Comparison of ENCODE assay signal across 16 cellular contexts in genomic region chr10:61761825-61762217, GRCh38.
DNase-seq lines count a peak whose midpoint lies in the region; ATAC-seq, FAIRE-seq and TF ChIP-seq lines count a peak whose summit lies in the region.
"Had no signal": no experiment of that assay in that cellular context is flagged by ENCODE, and none has a peak within 500 bp of the region (broad histone marks: within the 10 kb centered on the region; RNA-seq: fewer than 3 reads in every experiment).

No MANE protein-coding gene starts in this region.

- dilution Hi-C loops in IMR-90 (cut with HindIII; ENCODE audit: low sequenced_read_pairs, unreplicated experiment): no loop called here

- peak overlapping the region; percentile 85 for H2BK20ac ChIP-seq in IMR-90 (ENCODE audit: low read depth, low read length)

- H3K4me1 ChIP-seq in IMR-90 (ENCODE audit: control insufficient read depth, insufficient read depth, low read length) (peaks cover 11% of the 10 kb centered on the region), colonic mucosa (no peaks in the 10 kb centered on the region)

- H3K27me3 ChIP-seq in IMR-90 (ENCODE audit: control insufficient read depth, insufficient read depth, low read length) (no peaks in the 10 kb centered on the region), colonic mucosa (no peaks in the 10 kb centered on the region)
- H3K27me3 ChIP-seq: SJCRH30 had no signal

- H3K9ac ChIP-seq in IMR-90 (ENCODE audit: low read depth, low read length): no peak overlapping the region
- H3K9ac ChIP-seq in colonic mucosa (ENCODE audit: low read depth in 2 of 2, low read length in 2 of 2): no peak overlapping the region
- H3K9ac ChIP-seq: GM23248 had no signal

- H3K14ac ChIP-seq in IMR-90 (replicated peaks; ENCODE audit: low read depth, low read length): 0 out of 2 replicates have a peak overlapping the region, but pooled peaks have one; percentile 43

- H3K23ac ChIP-seq in IMR-90 (ENCODE audit: low read depth, low read length): no peak overlapping the region

- H4K5ac ChIP-seq in IMR-90 (ENCODE audit: low read depth, low read length): peak overlapping the region; percentile 64; the same call in 1 of the 2 replicates

- peak overlapping the region; percentile 79 for H2BK120ac ChIP-seq in IMR-90 (ENCODE audit: low read depth, low read length)

- H2AFZ ChIP-seq in IMR-90 (replicated peaks; ENCODE audit: low read length, poor library complexity): no peak overlapping the region

- in situ Hi-C loops in IMR-90 (cut with MboI; ENCODE audit: low sequenced_read_pairs): no loop called here

- peak overlapping the region; percentile 17; the same call in 2 of the 3 replicates for H2BK15ac ChIP-seq in IMR-90 (ENCODE audit: low read depth, low read length)

- H3K27ac ChIP-seq in IMR-90 (ENCODE audit: insufficient read depth, low read length) (peak overlapping the region; percentile 28; the same call in 1 of the 2 replicates), colonic mucosa (peak overlapping the region; percentile 60)
- H3K27ac ChIP-seq: SJCRH30 had no signal

- no peaks in the 10 kb centered on the region for H3K9me3 ChIP-seq in IMR-90 (ENCODE audit: control insufficient read depth, insufficient read depth, low read length)
- H3K9me3 ChIP-seq in colonic mucosa: no peaks in the 10 kb centered on the region
- H3K9me3 ChIP-seq: SJCRH30 had no signal

- no TSS peak for BruUV-seq in IMR-90 (replicated peaks; lab: Mats Ljungman, UMichigan)

- H4K20me1 ChIP-seq in IMR-90 (ENCODE audit: insufficient read depth, low read length): no peaks in the 10 kb centered on the region

- CTCF ChIA-PET in IMR-90 (lab: Yijun Ruan, JAX): interaction anchor here (0.5 to 1.5 kb wide), 2 partner anchors 11 to 478 kb away, joined by 7 to 10 read pairs; no protein-coding TSS in a partner anchor

- peaks cover 7% of the 10 kb centered on the region; the same call in 1 of the 2 replicates for H3K9me1 ChIP-seq in IMR-90 (ENCODE audit: insufficient read depth, low read length)

- TF ChIP-seq CTCF in IMR-90 (conservative IDR thresholded peaks at IDR 0.05; ENCODE audit: low read depth, low read length): no peak
- no peak for TF ChIP-seq CTCF in colonic mucosa (IDR thresholded peaks at IDR 0.05)
- TF ChIP-seq CTCF in D721Med (IDR thresholded peaks at IDR 0.05; ENCODE audit: insufficient read depth, missing control alignments): no peak

- H3K56ac ChIP-seq in IMR-90 (ENCODE audit: extremely low read depth, insufficient read depth, low read length): no peak overlapping the region

- H3K36me3 ChIP-seq in IMR-90 (ENCODE audit: control insufficient read depth, insufficient read depth, low read length): no peaks in the 10 kb centered on the region
- H3K36me3 ChIP-seq in colonic mucosa: no peaks in the 10 kb centered on the region
- H3K36me3 ChIP-seq: SJCRH30 had no signal

- no peaks in the 10 kb centered on the region for H3K79me1 ChIP-seq in IMR-90 (ENCODE audit: low read depth in 1 of 2, low read length in 2 of 2)

- peak overlapping the region; percentile 92 for H3K18ac ChIP-seq in IMR-90 (ENCODE audit: low read depth, low read length)

- peak overlapping the region; percentile 61; the same call in 1 of the 2 replicates for H4K91ac ChIP-seq in IMR-90 (ENCODE audit: insufficient read depth, low read depth, low read length)

- H2AK9ac ChIP-seq in IMR-90 (replicated peaks; ENCODE audit: low read depth, low read length, poor library complexity): no peak overlapping the region

- H3K4me3 ChIP-seq in IMR-90 (ENCODE audit: insufficient read depth, low read depth, low read length): no peak overlapping the region
- H3K4me3 ChIP-seq in colonic mucosa: no peak overlapping the region
- H3K4me3 ChIP-seq: SJCRH30 had no signal

- intact Hi-C loops in IMR-90 (cut with micrococcal nuclease): loop anchor here (5.0 kb wide), 1 partner anchor 65 kb away; no protein-coding TSS in a partner anchor
- intact Hi-C loops in colonic mucosa (cut with DNase I): no loop called here

- H3K4ac ChIP-seq in IMR-90 (ENCODE audit: low read depth, low read length): peak overlapping the region; percentile 42

- FAIRE-seq in D721Med (lab: Jason Lieb, UNC): no peak
- FAIRE-seq in RCC 7860 (lab: Jason Lieb, UNC): no peak
- FAIRE-seq: HepG2 had no signal

- TF ChIP-seq POLR2A in IMR-90 (IDR thresholded peaks at IDR 0.05; ENCODE audit: low read depth, low read length): no peak

- peak overlapping the region; percentile 48 for H2BK5ac ChIP-seq in IMR-90 (ENCODE audit: low read depth, low read length, poor library complexity, severe bottlenecking)

- peak overlapping the region in 1 of 2 experiments; percentile 62; a peak in 1 of 4 replicates for H4K8ac ChIP-seq in IMR-90 (ENCODE audit: low read depth in 2 of 2, low read length in 2 of 2)

- TF ChIP-seq RAD21 in IMR-90 (IDR thresholded peaks at IDR 0.05; ENCODE audit: low read length): no peak

- ATAC-seq in IMR-90 (ENCODE audit: low read depth): no peak
- no peak for ATAC-seq in GM19328 (IDR thresholded peaks at IDR 0.05; ENCODE audit: unreplicated experiment)
- ATAC-seq: HepG2; stimulated activated effector memory CD8-positive, alpha-beta T cell treated with anti-CD3 and anti-CD28 coated beads, Interleukin-12 subunit alpha, Interleukin-12 subunit beta, amount 100 ng/mL, for 72 hours had no signal

- no CpG with 5 or more reads among the region's 3 CpGs for WGBS in IMR-90 (ENCODE audit: extremely low coverage in 2 of 2, insufficient read length in 1 of 2), 2 experiments

- 0 out of 2 replicates have a peak overlapping the region, but pooled peaks have one; percentile 5 for H2AK5ac ChIP-seq in IMR-90 (ENCODE audit: low read depth, low read length)

- DNase-seq in IMR-90: no peak
- peak; percentile 64 to 86 for DNase-seq in NCI-H526 (lab: John Stamatoyannopoulos, UW)
- no peak for DNase-seq in colonic mucosa
- peak; percentile 74 for DNase-seq in pons (ENCODE audit: low spot score)
- DNase-seq in D721Med (ENCODE audit: insufficient read length, low spot score): no peak
- DNase-seq in NCI-H2107 (lab: John Stamatoyannopoulos, UW): no peak
- no peak for DNase-seq in RCC 7860 (ENCODE audit: low spot score)
- DNase-seq: activated T-cell treated with anti-CD3 and anti-CD28 coated beads, Interleukin-2, amount 50 U/mL, for 48 hours; cerebellar nuclear complex; DMS79; GM23248; NCI-H1930; SJCRH30 had no signal

- POLR2A ChIA-PET in IMR-90 (lab: Charles Lee; ENCODE audit: unreplicated experiment): interaction anchor here (0.6 kb wide), 1 partner anchor 125 kb away, joined by 3 read pairs; no protein-coding TSS in a partner anchor

- H3K4me2 ChIP-seq in IMR-90 (ENCODE audit: low read depth, low read length): no peak overlapping the region

TF ChIP-seq in IMR-90, 13 proteins besides CTCF, POLR2A, EP300 and RAD21:
- TF ChIP-seq BHLHE40 (IDR thresholded peaks at IDR 0.05; ENCODE audit: low read depth, low read length): no peak
- no peak for TF ChIP-seq CHD1 (IDR thresholded peaks at IDR 0.05; ENCODE audit: low read depth, low read length)
- no peak for TF ChIP-seq SMC3 (IDR thresholded peaks at IDR 0.05; ENCODE audit: low read depth, low read length)
- TF ChIP-seq MAZ (IDR thresholded peaks at IDR 0.05; ENCODE audit: borderline replicate concordance, low read depth, low read length): no peak
- TF ChIP-seq MAFK (IDR thresholded peaks at IDR 0.05; ENCODE audit: low read depth, low read length): no peak
- TF ChIP-seq ELK1 (IDR thresholded peaks at IDR 0.05; ENCODE audit: borderline replicate concordance, low read depth, low read length): no peak
- no peak for TF ChIP-seq FOS (IDR thresholded peaks at IDR 0.05; ENCODE audit: low read depth, low read length)
- no peak for TF ChIP-seq CEBPB (IDR thresholded peaks at IDR 0.05; ENCODE audit: low read depth, low read length)
- TF ChIP-seq NFE2L2 (IDR thresholded peaks at IDR 0.05; ENCODE audit: low read depth, low read length): no peak
- no peak for TF ChIP-seq USF2 (IDR thresholded peaks at IDR 0.05; ENCODE audit: low read depth, low read length)
- TF ChIP-seq RCOR1 (IDR thresholded peaks at IDR 0.05; ENCODE audit: insufficient replicate concordance, low read length): no peak
- no peak for TF ChIP-seq MXI1 (IDR thresholded peaks at IDR 0.05; ENCODE audit: borderline replicate concordance, low read depth, low read length)
- TF ChIP-seq RFX5 (IDR thresholded peaks at IDR 0.05; ENCODE audit: low read depth, low read length): no peak

Comparison
In these comparisons a context has a peak if more than half of its experiments do, and no peak if none do; other contexts are left out.
1. DNase-seq: peak in NCI-H526 (2 of 2) and pons (single experiment); none in IMR-90 (single experiment), colonic mucosa (single experiment), D721Med (single experiment), NCI-H2107 (single experiment) and RCC 7860 (single experiment).